28 cellular contexts compared by ENCODE assay signal in genomic region chr4:122973465-122973864, GRCh38.
"Had no signal": no experiment of that assay in that cellular context is flagged by ENCODE, and none has a peak within 500 bp of the region (broad histone marks: within the 10 kb centered on the region; RNA-seq: fewer than 3 reads in every experiment).

No MANE protein-coding gene starts in this region.

- H3K27me3 ChIP-seq: colonic mucosa, dorsolateral prefrontal cortex, esophagus muscularis mucosa, esophagus squamous epithelium, foreskin keratinocyte, gastrocnemius medialis, gastroesophageal sphincter, heart left ventricle, heart right ventricle had no signal

- H3K27ac ChIP-seq: colonic mucosa, coronary artery, dorsolateral prefrontal cortex, epithelial cell of prostate, esophagus muscularis mucosa, esophagus squamous epithelium, foreskin keratinocyte, gastrocnemius medialis, gastroesophageal sphincter, heart left ventricle, heart right ventricle had no signal

- ATAC-seq: effector memory CD8-positive, alpha-beta T cell; esophagus mucosa; foreskin keratinocyte; gastrocnemius medialis; gastroesophageal sphincter; heart left ventricle; heart right ventricle had no signal

- H3K4me3 ChIP-seq: colonic mucosa, coronary artery, dorsolateral prefrontal cortex, esophagus muscularis mucosa, esophagus squamous epithelium, gastrocnemius medialis, gastroesophageal sphincter, heart left ventricle, heart right ventricle had no signal

- H3K4me3 Mint-ChIP-seq: dendritic cell treated with granulocyte-macrophage colony-stimulating factor and Interleukin-4, amounts not matched to agents 40 ng/mL and 50 ng/mL, for 4 days; effector memory CD8-positive, alpha-beta T cell; endodermal cell had no signal

- H3K9me3 Mint-ChIP-seq: effector memory CD8-positive, alpha-beta T cell had no signal

- H3K9me3 ChIP-seq: colonic mucosa, esophagus muscularis mucosa, esophagus squamous epithelium, gastrocnemius medialis, gastroesophageal sphincter had no signal

- H3K4me1 ChIP-seq: colonic mucosa, esophagus muscularis mucosa, esophagus squamous epithelium, foreskin keratinocyte, gastrocnemius medialis, gastroesophageal sphincter, heart left ventricle, heart right ventricle had no signal

- H3K27ac Mint-ChIP-seq: dendritic cell treated with granulocyte-macrophage colony-stimulating factor and Interleukin-4, amounts not matched to agents 40 ng/mL and 50 ng/mL, for 4 days; effector memory CD8-positive, alpha-beta T cell; endodermal cell had no signal

- H3K4me1 Mint-ChIP-seq: endodermal cell had no signal

- FAIRE-seq: colon, endometrium, endothelial cell of umbilical vein had no signal

- DNase-seq: colonic mucosa; cortex of kidney; dermis blood vessel endothelial cell; dorsolateral prefrontal cortex; effector CD4-positive, alpha-beta T cell; effector CD8-positive, alpha-beta T cell; effector memory CD4-positive, alpha-beta T cell; effector memory CD8-positive, alpha-beta T cell; endodermal cell; erythroblast; esophagus squamous epithelium; foreskin fibroblast; foreskin keratinocyte; foreskin melanocyte; gastrocnemius medialis; glutamatergic neuron; head of caudate nucleus; heart left ventricle; heart right ventricle had no signal

- H3K36me3 ChIP-seq: colonic mucosa, gastrocnemius medialis had no signal

- H3K27me3 Mint-ChIP-seq: dendritic cell treated with granulocyte-macrophage colony-stimulating factor and Interleukin-4, amounts not matched to agents 40 ng/mL and 50 ng/mL, for 4 days; effector memory CD8-positive, alpha-beta T cell had no signal
